1 cellular context compared by ENCODE assay signal in the genomic region with DNA sequence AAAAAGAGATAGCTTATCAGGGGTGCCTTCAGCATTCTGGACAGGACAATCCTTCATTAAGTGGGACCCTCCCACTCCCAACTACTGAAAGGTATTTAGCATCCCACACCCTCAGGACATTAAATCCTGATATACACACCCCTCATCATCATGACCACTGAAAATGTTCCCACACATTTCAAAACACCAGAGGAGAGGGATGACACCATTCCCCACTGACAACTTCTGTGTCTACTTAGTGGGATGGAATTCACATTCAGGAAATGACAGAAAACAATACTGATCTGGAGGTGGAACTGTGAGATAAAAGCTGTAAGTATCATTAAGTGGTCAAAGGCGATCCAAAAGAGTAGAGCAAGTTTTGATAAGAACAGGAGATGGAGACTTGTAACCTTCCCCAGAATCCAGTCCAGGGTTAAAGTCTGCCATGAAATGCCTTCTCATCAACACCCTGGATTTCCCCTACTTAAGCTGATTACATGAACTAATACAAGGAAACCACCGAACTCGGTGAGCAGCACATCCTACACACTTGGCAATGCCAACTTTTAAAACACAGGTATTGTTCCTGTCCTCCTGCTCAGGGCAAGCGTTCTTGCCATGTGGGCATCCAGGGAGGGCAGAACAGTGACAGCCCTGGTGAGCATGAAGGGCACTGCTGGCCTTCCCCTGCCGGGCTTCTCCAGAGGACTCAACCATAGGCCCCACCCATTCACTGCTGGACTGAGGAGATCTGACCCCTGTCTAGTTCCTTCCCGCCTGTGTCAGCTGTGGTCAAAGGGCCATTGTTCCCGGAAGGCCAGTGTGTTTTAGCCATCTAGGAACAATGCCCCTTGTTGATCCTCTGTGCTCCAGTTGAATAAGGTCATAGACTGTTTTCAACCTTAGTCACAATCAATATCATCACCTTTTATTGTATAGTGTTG.
A peak's percentile ranks its signal among the peaks of the same experiment; 100 is the strongest.
TF ChIP-seq lines count a peak whose summit lies in the region.

No MANE protein-coding gene starts in this region.

TF ChIP-seq in GM12878, 131 proteins besides CTCF, POLR2A, EP300 and RAD21 (continued from another document and continues in another):
- TF ChIP-seq ZBTB40 (IDR thresholded peaks at IDR 0.05; ENCODE audit: borderline replicate concordance) (no peak), ZNF24 (IDR thresholded peaks at IDR 0.05) (no peak), CHD1 (IDR thresholded peaks at IDR 0.05; ENCODE audit: low read depth, low read length) (no peak), HDAC6 (IDR thresholded peaks at IDR 0.05; ENCODE audit: unreplicated experiment) (no peak), CUX1 (IDR thresholded peaks at IDR 0.05; ENCODE audit: insufficient replicate concordance, low read depth, low read length) (no peak), JUNB (IDR thresholded peaks at IDR 0.05) (no peak), CHD2 (IDR thresholded peaks at IDR 0.05; ENCODE audit: borderline replicate concordance, low read depth, low read length) (no peak), ETV6 (conservative IDR thresholded peaks at IDR 0.05 in 1 of 2, IDR thresholded peaks at IDR 0.05 in 1 of 2; ENCODE audit: borderline replicate concordance in 1 of 2, low read depth in 1 of 2) (no peak), KAT2A (conservative IDR thresholded peaks at IDR 0.05; ENCODE audit: control insufficient read depth, low read depth, low read length) (no peak), ATF2 (IDR thresholded peaks at IDR 0.05; ENCODE audit: low read length) (0 out of 2 replicates have a peak, but pooled peaks have one; percentile 21), TCF7 (IDR thresholded peaks at IDR 0.05; ENCODE audit: borderline replicate concordance) (no peak), NBN (IDR thresholded peaks at IDR 0.05) (0 out of 2 replicates have a peak, but pooled peaks have one; percentile 56), MEF2A (IDR thresholded peaks at IDR 0.05; ENCODE audit: insufficient read depth, low read depth, low read length) (no peak), BHLHE40 (IDR thresholded peaks at IDR 0.05; ENCODE audit: borderline replicate concordance in 1 of 2, low read depth in 2 of 2, low read length in 1 of 2) (peak in 1 of 2 experiments; percentile 37; a peak in 1 of 4 replicates), ZNF687 (IDR thresholded peaks at IDR 0.05) (peak; percentile 78), TARDBP (IDR thresholded peaks at IDR 0.05; ENCODE audit: borderline replicate concordance) (no peak), BMI1 (IDR thresholded peaks at IDR 0.05; ENCODE audit: borderline replicate concordance) (no peak), ZBED1 (IDR thresholded peaks at IDR 0.05; ENCODE audit: borderline replicate concordance) (no peak), CREM (IDR thresholded peaks at IDR 0.05; ENCODE audit: low read depth) (no peak), FOXK2 (IDR thresholded peaks at IDR 0.05) (no peak), POLR2AphosphoS2 (IDR thresholded peaks at IDR 0.05; ENCODE audit: low read depth, low read length) (no peak), SRF (IDR thresholded peaks at IDR 0.05; ENCODE audit: low read depth in 2 of 2, low read length in 2 of 2) (no peak), HCFC1 (IDR thresholded peaks at IDR 0.05; ENCODE audit: low read length) (no peak), ZNF622 (IDR thresholded peaks at IDR 0.05) (no peak), SIN3A (IDR thresholded peaks at IDR 0.05; ENCODE audit: low read depth, low read length) (no peak)
- TF ChIP-seq, protein P1, sequence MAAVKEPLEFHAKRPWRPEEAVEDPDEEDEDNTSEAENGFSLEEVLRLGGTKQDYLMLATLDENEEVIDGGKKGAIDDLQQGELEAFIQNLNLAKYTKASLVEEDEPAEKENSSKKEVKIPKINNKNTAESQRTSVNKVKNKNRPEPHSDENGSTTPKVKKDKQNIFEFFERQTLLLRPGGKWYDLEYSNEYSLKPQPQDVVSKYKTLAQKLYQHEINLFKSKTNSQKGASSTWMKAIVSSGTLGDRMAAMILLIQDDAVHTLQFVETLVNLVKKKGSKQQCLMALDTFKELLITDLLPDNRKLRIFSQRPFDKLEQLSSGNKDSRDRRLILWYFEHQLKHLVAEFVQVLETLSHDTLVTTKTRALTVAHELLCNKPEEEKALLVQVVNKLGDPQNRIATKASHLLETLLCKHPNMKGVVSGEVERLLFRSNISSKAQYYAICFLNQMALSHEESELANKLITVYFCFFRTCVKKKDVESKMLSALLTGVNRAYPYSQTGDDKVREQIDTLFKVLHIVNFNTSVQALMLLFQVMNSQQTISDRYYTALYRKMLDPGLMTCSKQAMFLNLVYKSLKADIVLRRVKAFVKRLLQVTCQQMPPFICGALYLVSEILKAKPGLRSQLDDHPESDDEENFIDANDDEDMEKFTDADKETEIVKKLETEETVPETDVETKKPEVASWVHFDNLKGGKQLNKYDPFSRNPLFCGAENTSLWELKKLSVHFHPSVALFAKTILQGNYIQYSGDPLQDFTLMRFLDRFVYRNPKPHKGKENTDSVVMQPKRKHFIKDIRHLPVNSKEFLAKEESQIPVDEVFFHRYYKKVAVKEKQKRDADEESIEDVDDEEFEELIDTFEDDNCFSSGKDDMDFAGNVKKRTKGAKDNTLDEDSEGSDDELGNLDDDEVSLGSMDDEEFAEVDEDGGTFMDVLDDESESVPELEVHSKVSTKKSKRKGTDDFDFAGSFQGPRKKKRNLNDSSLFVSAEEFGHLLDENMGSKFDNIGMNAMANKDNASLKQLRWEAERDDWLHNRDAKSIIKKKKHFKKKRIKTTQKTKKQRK (IDR thresholded peaks at IDR 0.05; ENCODE audit: low read depth, low read length), result no peak
- TF ChIP-seq, protein P2, sequence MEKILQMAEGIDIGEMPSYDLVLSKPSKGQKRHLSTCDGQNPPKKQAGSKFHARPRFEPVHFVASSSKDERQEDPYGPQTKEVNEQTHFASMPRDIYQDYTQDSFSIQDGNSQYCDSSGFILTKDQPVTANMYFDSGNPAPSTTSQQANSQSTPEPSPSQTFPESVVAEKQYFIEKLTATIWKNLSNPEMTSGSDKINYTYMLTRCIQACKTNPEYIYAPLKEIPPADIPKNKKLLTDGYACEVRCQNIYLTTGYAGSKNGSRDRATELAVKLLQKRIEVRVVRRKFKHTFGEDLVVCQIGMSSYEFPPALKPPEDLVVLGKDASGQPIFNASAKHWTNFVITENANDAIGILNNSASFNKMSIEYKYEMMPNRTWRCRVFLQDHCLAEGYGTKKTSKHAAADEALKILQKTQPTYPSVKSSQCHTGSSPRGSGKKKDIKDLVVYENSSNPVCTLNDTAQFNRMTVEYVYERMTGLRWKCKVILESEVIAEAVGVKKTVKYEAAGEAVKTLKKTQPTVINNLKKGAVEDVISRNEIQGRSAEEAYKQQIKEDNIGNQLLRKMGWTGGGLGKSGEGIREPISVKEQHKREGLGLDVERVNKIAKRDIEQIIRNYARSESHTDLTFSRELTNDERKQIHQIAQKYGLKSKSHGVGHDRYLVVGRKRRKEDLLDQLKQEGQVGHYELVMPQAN (conservative IDR thresholded peaks at IDR 0.05), result 0 out of 2 replicates have a peak, but pooled peaks have one; percentile 42
